Comparison of ENCODE assay signal across 12 cellular contexts in the genomic region with DNA sequence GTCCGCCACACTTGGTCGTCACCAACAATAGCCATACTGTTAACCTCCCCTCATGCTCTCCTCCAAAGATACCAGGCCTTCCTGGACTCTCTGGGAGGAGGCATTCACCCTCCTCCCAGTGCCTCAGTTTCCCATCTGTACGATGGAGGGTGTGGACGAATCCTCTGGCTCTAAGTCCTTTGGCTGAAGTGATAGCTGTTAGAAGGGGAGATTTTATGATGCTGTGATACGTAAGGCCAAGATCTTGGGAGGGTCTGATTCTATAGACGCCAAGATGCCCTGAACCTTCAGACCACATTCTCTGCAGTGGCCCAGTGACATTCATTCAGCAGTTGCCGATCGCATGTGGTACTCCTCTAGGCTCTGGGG. TPM values are rescaled to one million over a fixed set of nuclear protein-coding genes. Genes with fewer than 3 reads are reported as not detected.
A peak's percentile ranks its signal among the peaks of the same experiment; 100 is the strongest.
DNase-seq lines count a peak whose midpoint lies in the region; ATAC-seq, FAIRE-seq and TF ChIP-seq lines count a peak whose summit lies in the region.
"Had no signal": no experiment of that assay in that cellular context is flagged by ENCODE, and none has a peak within 500 bp of the region (broad histone marks: within the 10 kb centered on the region; RNA-seq: fewer than 3 reads in every experiment).

No MANE protein-coding gene starts in this region.

- peaks cover 18% of the 10 kb centered on the region for H3K4me1 Mint-ChIP-seq in T-helper 1 cell treated with Interleukin-12 subunit alpha and Interleukin-12 subunit beta and Interleukin-4 antibody, amounts not matched to agents 30 μg/mL and 1 μg/mL, for 36 hours (ENCODE audit: low read depth)
- peaks cover 19% of the 10 kb centered on the region for H3K4me1 Mint-ChIP-seq in T-helper 17 cell
- H3K4me1 Mint-ChIP-seq in stimulated activated naive B cell treated with anti-CD40 and anti-IgM and Interleukin-4, amounts not matched to agents 10 μg/mL and 1 μg/mL and 100 μg/mL, for 72 hours, result peaks cover 14 to 17% of the 10 kb centered on the region in 2 donors

- DNase-seq in T-helper 1 cell, result no peak
- DNase-seq in T-helper 17 cell, result no peak
- DNase-seq in fibroblast of lung (ENCODE audit: low read depth in 2 of 2), result no peak
- no peak for DNase-seq in stimulated activated naive B cell treated with anti-CD40 and anti-IgM and Interleukin-4, amounts not matched to agents 10 μg/mL and 1 μg/mL and 100 μg/mL, for 72 hours
- no peak for DNase-seq in GM12892 (ENCODE audit: insufficient read length)
- DNase-seq in hepatic stellate cell (ENCODE audit: low spot score), result no peak
- DNase-seq: 8988T, DMS79, NCI-H187 treated with DMSO at 0.1 percent for 48 hours had no signal

- H3K27me3 ChIP-seq in fibroblast of lung (ENCODE audit: control insufficient read depth, insufficient read depth, low read length), result no peaks in the 10 kb centered on the region

- H3K4me1 ChIP-seq in fibroblast of lung (ENCODE audit: control insufficient read depth, extremely low read depth, insufficient read depth, low read length), result peaks cover 28% of the 10 kb centered on the region

- no peak overlapping the region for H3K9ac ChIP-seq in fibroblast of lung (ENCODE audit: insufficient read depth, low read length)

- peaks cover 8% of the 10 kb centered on the region for H3K27me3 Mint-ChIP-seq in T-helper 1 cell treated with Interleukin-12 subunit alpha and Interleukin-12 subunit beta and Interleukin-4 antibody, amounts not matched to agents 30 μg/mL and 1 μg/mL, for 36 hours (ENCODE audit: low read depth)
- H3K27me3 Mint-ChIP-seq in T-helper 17 cell, result peaks cover 38% of the 10 kb centered on the region
- peaks cover 43 to 49% of the 10 kb centered on the region in 2 donors for H3K27me3 Mint-ChIP-seq in stimulated activated naive B cell treated with anti-CD40 and anti-IgM and Interleukin-4, amounts not matched to agents 10 μg/mL and 1 μg/mL and 100 μg/mL, for 72 hours

- H3K4me3 ChIP-seq in fibroblast of lung (replicated peaks in 1 of 4; ENCODE audit: control extremely low read depth in 1 of 4, insufficient read depth in 1 of 4, low read depth in 3 of 4, low read length in 4 of 4), result no peak overlapping the region

- H3K4me3 Mint-ChIP-seq in T-helper 1 cell treated with Interleukin-12 subunit alpha and Interleukin-12 subunit beta and Interleukin-4 antibody, amounts not matched to agents 30 μg/mL and 1 μg/mL, for 36 hours, result peak overlapping the region; percentile 84
- H3K4me3 Mint-ChIP-seq in T-helper 17 cell, result peak overlapping the region; percentile 77
- H3K4me3 Mint-ChIP-seq in stimulated activated naive B cell treated with anti-CD40 and anti-IgM and Interleukin-4, amounts not matched to agents 10 μg/mL and 1 μg/mL and 100 μg/mL, for 72 hours, result peak overlapping the region; percentile 58 to 74

- FAIRE-seq in GM12892 (lab: Jason Lieb, UNC), result no peak
- FAIRE-seq: colon had no signal

- no peak for TF ChIP-seq POLR2A in GM12892 (IDR thresholded peaks at IDR 0.05; ENCODE audit: low read depth, low read length)

- TF ChIP-seq CTCF in fibroblast of lung (conservative IDR thresholded peaks at IDR 0.05 in 1 of 2, IDR thresholded peaks at IDR 0.05 in 1 of 2; ENCODE audit: low read depth in 1 of 2, low read length in 2 of 2), result no peak

- H3K9me3 ChIP-seq in T-helper 17 cell (ENCODE audit: control insufficient read depth, low read length, poor library complexity, severe bottlenecking) (no peaks in the 10 kb centered on the region), fibroblast of lung (ENCODE audit: control insufficient read depth, insufficient read depth, low read depth, low read length) (no peaks in the 10 kb centered on the region)

- H3K36me3 ChIP-seq in fibroblast of lung (ENCODE audit: control insufficient read depth, insufficient read depth, low read length), result peaks cover 35% of the 10 kb centered on the region

- H3K79me2 ChIP-seq in fibroblast of lung (ENCODE audit: control insufficient read depth, insufficient read depth, low read length), result peaks cover 63% of the 10 kb centered on the region

- H3K36me3 Mint-ChIP-seq in T-helper 1 cell treated with Interleukin-12 subunit alpha and Interleukin-12 subunit beta and Interleukin-4 antibody, amounts not matched to agents 30 μg/mL and 1 μg/mL, for 36 hours (ENCODE audit: low read depth), result no peaks in the 10 kb centered on the region
- peaks cover 4% of the 10 kb centered on the region for H3K36me3 Mint-ChIP-seq in T-helper 17 cell (ENCODE audit: low read depth)
- peaks cover 0 to 2% of the 10 kb centered on the region in 2 donors for H3K36me3 Mint-ChIP-seq in stimulated activated naive B cell treated with anti-CD40 and anti-IgM and Interleukin-4, amounts not matched to agents 10 μg/mL and 1 μg/mL and 100 μg/mL, for 72 hours

- H3K27ac Mint-ChIP-seq in T-helper 1 cell treated with Interleukin-12 subunit alpha and Interleukin-12 subunit beta and Interleukin-4 antibody, amounts not matched to agents 30 μg/mL and 1 μg/mL, for 36 hours, result no peak overlapping the region
- no peak overlapping the region for H3K27ac Mint-ChIP-seq in T-helper 17 cell
- no peak overlapping the region for H3K27ac Mint-ChIP-seq in stimulated activated naive B cell treated with anti-CD40 and anti-IgM and Interleukin-4, amounts not matched to agents 10 μg/mL and 1 μg/mL and 100 μg/mL, for 72 hours

- no peaks in the 10 kb centered on the region for H3K9me3 Mint-ChIP-seq in T-helper 1 cell treated with Interleukin-12 subunit alpha and Interleukin-12 subunit beta and Interleukin-4 antibody, amounts not matched to agents 30 μg/mL and 1 μg/mL, for 36 hours
- H3K9me3 Mint-ChIP-seq in stimulated activated naive B cell treated with anti-CD40 and anti-IgM and Interleukin-4, amounts not matched to agents 10 μg/mL and 1 μg/mL and 100 μg/mL, for 72 hours, result peaks cover 2 to 4% of the 10 kb centered on the region in 2 donors

- H3K27ac ChIP-seq in fibroblast of lung (ENCODE audit: insufficient read depth, low read length), result peak overlapping the region; percentile 34

- H4K20me1 ChIP-seq in fibroblast of lung (ENCODE audit: control insufficient read depth, extremely low read depth, insufficient read depth, low read length), result no peaks in the 10 kb centered on the region

- ATAC-seq in T-helper 17 cell, result no peak
- no peak for ATAC-seq in stimulated activated naive B cell treated with anti-CD40 and anti-IgM and Interleukin-4, amounts not matched to agents 10 μg/mL and 1 μg/mL and 100 μg/mL, for 72 hours (replicated peaks)
- ATAC-seq in GM18909 (IDR thresholded peaks at IDR 0.05; ENCODE audit: poor library complexity, unreplicated experiment), result no peak

- no peak overlapping the region for H3K4me2 ChIP-seq in fibroblast of lung (ENCODE audit: extremely low read depth, insufficient read depth, low read length)

- no peak overlapping the region for H2AFZ ChIP-seq in fibroblast of lung (ENCODE audit: low read length)

RNA-seq across cellular contexts. Expression of gene NOP53, which starts 14.8 kb away (rescaled TPM):
- total RNA-seq in T-helper 17 cell (100 to 1,000 TPM; 742 to 873 TPM), fibroblast of lung (59.6 and 110 TPM in 2 replicates)
- 47.2 and 60.8 TPM in 2 replicates for polyA plus RNA-seq in fibroblast of lung
- 151 and 182 TPM in 2 replicates for polyA plus RNA-seq in fibroblast of lung (2012)
- polyA minus RNA-seq in fibroblast of lung (ENCODE audit: low replicate concordance), result 18.5 and 20.5 TPM in 2 replicates
- polyA plus RNA-seq in GM12892 (2012; ENCODE audit: missing spikeins), result 326 TPM

RNA-seq across cellular contexts. Expression of gene EHD2, which starts 17.3 kb away (rescaled TPM):
- total RNA-seq in T-helper 17 cell, result under 1 TPM in 1 of 2 donors, not detected in 1; 0.70 TPM
- total RNA-seq in fibroblast of lung, result 106 and 192 TPM in 2 replicates
- polyA plus RNA-seq in fibroblast of lung, result 96.5 and 97.0 TPM in 2 replicates
- 422 and 520 TPM in 2 replicates for polyA plus RNA-seq in fibroblast of lung (2012)
- 423 and 614 TPM in 2 replicates for polyA minus RNA-seq in fibroblast of lung (ENCODE audit: low replicate concordance)
- not detected for polyA plus RNA-seq in GM12892 (2012; ENCODE audit: missing spikeins)

RNA-seq across cellular contexts. Expression of gene SELENOW, which starts 48.0 kb away (rescaled TPM):
- 100 to 1,000 TPM in 1 of 2 donors, 10 to 100 TPM in 1; 89.5 to 101 TPM for total RNA-seq in T-helper 17 cell
- 142 and 155 TPM in 2 replicates for total RNA-seq in fibroblast of lung
- 187 and 250 TPM in 2 replicates for polyA plus RNA-seq in fibroblast of lung
- 220 and 279 TPM in 2 replicates for polyA plus RNA-seq in fibroblast of lung (2012)
- 261 and 313 TPM in 2 replicates for polyA minus RNA-seq in fibroblast of lung (ENCODE audit: low replicate concordance)
- polyA plus RNA-seq in GM12892 (2012; ENCODE audit: missing spikeins), result 45.9 TPM

Comparison
In these comparisons a context has a peak if more than half of its experiments do, and no peak if none do; other contexts are left out.
1. RNA of gene EHD2, which starts 17.3 kb away (total RNA-seq): 106 to 192 TPM in fibroblast of lung; 0.70 TPM in T-helper 17 cell; every median in the first group is over 10 times any median in the second.
2. Peak in every context shown above with its lines, with median percentiles within 50 percentile points of each other: H3K4me3 Mint-ChIP-seq.